In genomic region chr17:15966183-15966878, GRCh38 we compare ENCODE assay signal across 8 cellular contexts. TPM values are rescaled to one million over a fixed set of nuclear protein-coding genes. Genes with fewer than 3 reads are reported as not detected.
DNase-seq lines count a peak whose midpoint lies in the region; ATAC-seq, FAIRE-seq and TF ChIP-seq lines count a peak whose summit lies in the region.

No MANE protein-coding gene starts in this region.

- no peak for ATAC-seq in HG02973 (IDR thresholded peaks at IDR 0.05; ENCODE audit: unreplicated experiment)

- 50 to 76% (median 72%) methylated on average over 13 of the region's 13 CpGs for WGBS in small intestine, 3 donors

- peaks cover 16% of the 10 kb centered on the region for H3K4me1 Mint-ChIP-seq in progenitor cell of endocrine pancreas (ENCODE audit: low read depth)

- H3K27ac ChIP-seq in PC-9 (peak overlapping the region; percentile 92), small intestine (ENCODE audit: low read depth in 1 of 2, low read length in 1 of 2) (peak overlapping the region in 1 of 2 donors; percentile 7)

- peak overlapping the region; percentile 85 for H3K27ac Mint-ChIP-seq in progenitor cell of endocrine pancreas

- H3K4me3 Mint-ChIP-seq in progenitor cell of endocrine pancreas (ENCODE audit: low read depth) = peak overlapping the region; percentile 2

- intact Hi-C loops in PC-9 (cut with micrococcal nuclease; ENCODE audit: unreplicated experiment) = no loop called here

- H3F3A ChIP-seq in PC-9 (ENCODE audit: insufficient read depth, low read depth) = peaks cover 62% of the 10 kb centered on the region

- peaks cover 87% of the 10 kb centered on the region for H3K79me2 ChIP-seq in PC-9 (ENCODE audit: low read depth)

- TF ChIP-seq CTCF in PC-9 (conservative IDR thresholded peaks at IDR 0.05) (no peak), progenitor cell of endocrine pancreas (IDR thresholded peaks at IDR 0.05; ENCODE audit: unreplicated experiment) (no peak)

- H3K27me3 Mint-ChIP-seq in progenitor cell of endocrine pancreas = peaks cover 6% of the 10 kb centered on the region

- H3K9me2 ChIP-seq in PC-9 (ENCODE audit: insufficient read depth) = no peaks in the 10 kb centered on the region

- BruUV-seq in PC-9 (replicated peaks; lab: Mats Ljungman, UMichigan) = TSS peak; percentile 56

- peak overlapping the region; percentile 45; the same call in 1 of the 2 replicates for H3K4me3 ChIP-seq in PC-9
- no peak overlapping the region for H3K4me3 ChIP-seq in small intestine (ENCODE audit: low read depth in 1 of 2, low read length in 2 of 2)

- H4K20me1 ChIP-seq in PC-9 (ENCODE audit: insufficient read depth) = no peaks in the 10 kb centered on the region

- no peaks in the 10 kb centered on the region for H3K36me3 Mint-ChIP-seq in progenitor cell of endocrine pancreas (ENCODE audit: insufficient read depth)

- POLR2A ChIA-PET in PC-9 (lab: Charles Lee; ENCODE audit: unreplicated experiment) = interaction anchor here (0.5 to 0.7 kb wide), 4 partner anchors 19 to 412 kb away, joined by 3 to 10 read pairs (median 4); partner anchors contain the start of genes TTC19 and ZSWIM7

- no peaks in the 10 kb centered on the region for H3K9me3 ChIP-seq in PC-9 (ENCODE audit: insufficient read depth, low read depth)
- no peaks in the 10 kb centered on the region for H3K9me3 ChIP-seq in small intestine (ENCODE audit: control insufficient read depth, low read depth)

- H2AFZ ChIP-seq in PC-9 = no peak overlapping the region

- H3K27me3 ChIP-seq in PC-9 (ENCODE audit: insufficient read depth, low read depth) (no peaks in the 10 kb centered on the region), small intestine (ENCODE audit: control insufficient read depth in 2 of 2, insufficient read depth in 2 of 2, low read length in 2 of 2) (no peaks in the 10 kb centered on the region)

- no peak for FAIRE-seq in small intestine (lab: Jason Lieb, UNC)

- H3K9me3 Mint-ChIP-seq in progenitor cell of endocrine pancreas (ENCODE audit: low read depth) = no peaks in the 10 kb centered on the region

- H3K36me3 ChIP-seq in PC-9 (ENCODE audit: low read depth) = peaks cover 11% of the 10 kb centered on the region
- H3K36me3 ChIP-seq in small intestine (ENCODE audit: control insufficient read depth in 2 of 2, insufficient read depth in 2 of 2, low read length in 2 of 2) = no peaks in the 10 kb centered on the region

- H3K4me2 ChIP-seq in PC-9 = peak overlapping the region; percentile 81

- CTCF ChIA-PET in PC-9 (lab: Charles Lee) = interaction anchor here (0.6 kb wide), 1 partner anchor 12 kb away, joined by 3 read pairs; no protein-coding TSS in a partner anchor

- H3K4me1 ChIP-seq in PC-9 (replicated peaks; ENCODE audit: insufficient read depth) (peaks cover 78% of the 10 kb centered on the region), small intestine (ENCODE audit: control insufficient read depth in 2 of 2, insufficient read depth in 1 of 2, low read depth in 1 of 2, low read length in 1 of 2) (no peaks in the 10 kb centered on the region)

- peak; percentile 35 for DNase-seq in HT-29 (ENCODE audit: low spot score)
- peak; percentile 62 to 76 for DNase-seq in PC-9
- DNase-seq in glomerular endothelial cell (ENCODE audit: extremely low read depth, low read depth, low spot score) = peak; percentile 75
- peak; percentile 48 for DNase-seq in progenitor cell of endocrine pancreas (ENCODE audit: low spot score, unreplicated experiment)
- no peak for DNase-seq in kidney glomerular epithelial cell (lab: John Stamatoyannopoulos, UW)
- no peak for DNase-seq in small intestine
- DNase-seq in stimulated activated CD4-positive, alpha-beta T cell treated with anti-CD3 and anti-CD28 coated beads, Interleukin-4, amount 100 ng/mL, for 4 hours = no peak

RNA-seq across cellular contexts. Expression of gene ADORA2B, which starts 21.4 kb away (rescaled TPM):
- 5.3 and 8.2 TPM in 2 replicates for total RNA-seq in HT-29 (2014; rRNA removed; shearing (Covaris generic))
- 32.6 and 42.7 TPM in 2 replicates for total RNA-seq in PC-9 (2021)
- total RNA-seq in glomerular endothelial cell = 10.7 and 17.0 TPM in 2 replicates
- total RNA-seq in progenitor cell of endocrine pancreas = 0.48 and 0.67 TPM in 2 replicates
- polyA plus RNA-seq in small intestine = 1 to 10 TPM in 1 of 3 donors, not detected in 2; 3.0 TPM

RNA-seq across cellular contexts. Expression of gene ZSWIM7, which starts 33.2 kb away (rescaled TPM):
- total RNA-seq in HT-29 (2014; rRNA removed; shearing (Covaris generic)) = 12.2 and 20.3 TPM in 2 replicates
- total RNA-seq in PC-9 (2021) = 13.0 and 19.1 TPM in 2 replicates
- 17.4 and 24.3 TPM in 2 replicates for total RNA-seq in glomerular endothelial cell
- total RNA-seq in progenitor cell of endocrine pancreas = 27.9 and 35.4 TPM in 2 replicates
- 10 to 100 TPM; 20.0 to 33.8 (median 23.3) TPM for polyA plus RNA-seq in small intestine

RNA-seq across cellular contexts. Expression of gene TTC19, which starts 33.3 kb away (rescaled TPM):
- total RNA-seq in HT-29 (2014; rRNA removed; shearing (Covaris generic)) = 45.8 and 52.5 TPM in 2 replicates
- total RNA-seq in PC-9 (2021) (53.5 and 74.7 TPM in 2 replicates), glomerular endothelial cell (46.4 and 61.1 TPM in 2 replicates), progenitor cell of endocrine pancreas (42.2 and 42.5 TPM in 2 replicates)
- 10 to 100 TPM; 28.9 to 37.4 (median 34.0) TPM for polyA plus RNA-seq in small intestine

Comparison
In these comparisons a context has a peak if more than half of its experiments do, and no peak if none do; other contexts are left out.
1. DNase-seq: peak in HT-29 (single experiment), PC-9 (2 of 2), glomerular endothelial cell (single experiment) and progenitor cell of endocrine pancreas (single experiment); none in kidney glomerular epithelial cell (single experiment), small intestine (single experiment) and stimulated activated CD4-positive, alpha-beta T cell treated with anti-CD3 and anti-CD28 coated beads, Interleukin-4, amount 100 ng/mL, for 4 hours (0 of 2).